Comparison of ENCODE assay signal across 11 cellular contexts in the genomic region with DNA sequence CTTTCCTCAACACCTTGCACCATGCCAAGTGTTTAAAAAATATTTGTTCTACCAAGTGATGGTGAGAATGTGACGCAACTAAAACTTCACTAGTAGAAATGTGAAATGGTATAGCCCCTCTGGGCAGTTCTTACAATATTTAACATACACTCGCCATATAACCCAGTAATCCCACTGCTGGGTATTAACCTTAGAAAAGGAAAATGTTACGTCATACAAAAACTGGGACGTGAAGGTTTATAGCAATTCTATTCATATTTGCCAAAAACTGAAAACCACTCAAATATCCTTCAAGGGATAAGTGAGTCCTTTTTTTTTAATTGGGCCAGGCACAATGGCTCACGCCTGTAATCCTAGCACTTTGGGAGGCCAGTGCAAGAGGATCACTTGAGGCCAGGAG.
"Had no signal": no experiment of that assay in that cellular context is flagged by ENCODE, and none has a peak within 500 bp of the region (broad histone marks: within the 10 kb centered on the region; RNA-seq: fewer than 3 reads in every experiment).

No MANE protein-coding gene starts in this region.

- H3K27ac ChIP-seq: GM23248 had no signal

- H3K9me3 ChIP-seq: HAP-1 had no signal

- FAIRE-seq: H1, H54 had no signal

- DNase-seq: GM23248, GOT3, H7, H9, HCEC 1CT, HFFc6 had no signal

- H3K4me3 ChIP-seq: GM23248, GM23338, HAP-1 had no signal

- H2AFZ ChIP-seq: GM23248, GM23338 had no signal

- ATAC-seq: GM23338, HCT116 had no signal

- H3K36me3 ChIP-seq: HAP-1 had no signal

- H3K9ac ChIP-seq: GM23248 had no signal

- H3K4me2 ChIP-seq: GM23338 had no signal

- H3K4me1 ChIP-seq: HAP-1 had no signal
